Comparison of ENCODE assay signal across 10 cellular contexts in genomic region chrX:48819394-48819793, GRCh38. TPM values are rescaled to one million over a fixed set of nuclear protein-coding genes. Genes with fewer than 3 reads are reported as not detected.
"Had no signal": no experiment of that assay in that cellular context is flagged by ENCODE, and none has a peak within 500 bp of the region (broad histone marks: within the 10 kb centered on the region; RNA-seq: fewer than 3 reads in every experiment).

No MANE protein-coding gene starts in this region.

RNA-seq across cellular contexts. Expression of gene ERAS, which starts 6.9 kb away (rescaled TPM):
- total RNA-seq: PC-3, PC-9, Peyer's patch, Right ventricle myocardium inferior, Right ventricle myocardium superior, RPMI7951, SJCRH30, SJSA1 had no signal

RNA-seq across cellular contexts. Expression of gene PCSK1N, which starts 16.0 kb away (rescaled TPM):
- total RNA-seq: OCI-LY7, PC-9, Right ventricle myocardium inferior, SJCRH30 had no signal

RNA-seq across cellular contexts. Expression of gene GATA1, which starts 33.0 kb away (rescaled TPM):
- total RNA-seq: OCI-LY7, PC-3, PC-9, Peyer's patch, RPMI7951, SJCRH30, SJSA1, SK-MEL-5 had no signal

RNA-seq across cellular contexts. Expression of gene GLOD5, which starts 57.8 kb away (rescaled TPM):
- total RNA-seq: OCI-LY7, PC-3, PC-9, Right ventricle myocardium inferior, Right ventricle myocardium superior, RPMI7951, SJCRH30, SJSA1, SK-MEL-5 had no signal
